ENCODE assay signal across 19 cellular contexts in the genomic region with DNA sequence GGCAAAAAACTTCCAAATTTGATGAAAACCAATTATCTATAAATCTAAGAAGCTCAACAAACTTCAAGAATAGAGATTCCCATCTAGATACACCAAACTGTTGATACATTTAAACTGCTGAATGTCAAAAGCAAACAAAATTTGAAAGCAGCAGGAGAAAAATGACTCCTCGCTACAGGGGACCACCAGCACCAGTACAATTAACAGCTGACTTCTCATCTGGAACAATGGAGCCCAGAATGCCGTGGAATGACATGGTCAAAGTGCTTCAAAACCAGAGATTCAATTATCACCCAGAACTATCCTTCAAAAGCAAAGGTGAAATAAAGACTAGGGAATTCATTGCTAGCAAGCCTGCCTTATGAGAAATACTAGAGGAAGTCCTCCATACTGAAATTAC. TPM values are rescaled to one million over a fixed set of nuclear protein-coding genes. Genes with fewer than 3 reads are reported as not detected.
DNase-seq lines count a peak whose midpoint lies in the region; ATAC-seq, FAIRE-seq and TF ChIP-seq lines count a peak whose summit lies in the region.
"Had no signal": no experiment of that assay in that cellular context is flagged by ENCODE, and none has a peak within 500 bp of the region (broad histone marks: within the 10 kb centered on the region; RNA-seq: fewer than 3 reads in every experiment).

No MANE protein-coding gene starts in this region.

- CTCF ChIA-PET in K562 (lab: Yijun Ruan, JAX; ENCODE audit: low intra/inter-chr PET ratio): interaction anchor here (0.7 kb wide), 1 partner anchor 754 kb away, joined by 3 read pairs; no protein-coding TSS in a partner anchor

- no peak for TF ChIP-seq EP300 in K562 (IDR thresholded peaks at IDR 0.05; ENCODE audit: low read length)

- H3K27me3 ChIP-seq in left ventricle myocardium inferior (ENCODE audit: low read depth): no peaks in the 10 kb centered on the region
- no peaks in the 10 kb centered on the region for H3K27me3 ChIP-seq in K562 (ENCODE audit: control insufficient read depth in 2 of 2, insufficient read depth in 2 of 2, low read length in 2 of 2)
- H3K27me3 ChIP-seq: dorsolateral prefrontal cortex, vagina had no signal

- H3K27ac ChIP-seq in left ventricle myocardium inferior (replicated peaks) (peak overlapping the region; percentile 38), K562 (ENCODE audit: extremely low read depth, low read depth, low read length) (no peak overlapping the region)
- H3K27ac ChIP-seq: KMS-11, RWPE1, thoracic aorta, vagina had no signal

- TF ChIP-seq POLR2A in K562 (conservative IDR thresholded peaks at IDR 0.05): no peak

- H3K9me3 ChIP-seq in left ventricle myocardium inferior (replicated peaks): no peaks in the 10 kb centered on the region
- no peaks in the 10 kb centered on the region for H3K9me3 ChIP-seq in T-helper 17 cell (ENCODE audit: control insufficient read depth, low read length, poor library complexity, severe bottlenecking)
- H3K9me3 ChIP-seq in K562 (replicated peaks; ENCODE audit: control insufficient read depth, insufficient read depth, low read depth, low read length): peaks cover 4% of the 10 kb centered on the region; the same call in 1 of the 2 replicates
- H3K9me3 ChIP-seq: thoracic aorta, vagina had no signal

- no peaks in the 10 kb centered on the region for H3K9me1 ChIP-seq in K562 (ENCODE audit: control insufficient read depth, insufficient read depth, low read length)

- H3K27ac Mint-ChIP-seq in T-helper 17 cell: peak overlapping the region; percentile 98
- H3K27ac Mint-ChIP-seq in stimulated activated effector memory CD8-positive, alpha-beta T cell treated with anti-CD3 and anti-CD28 coated beads, Interleukin-12 subunit alpha, Interleukin-12 subunit beta, amount 100 ng/mL, for 72 hours: peak overlapping the region; percentile 90
- H3K27ac Mint-ChIP-seq: H9, nephron had no signal

- TF ChIP-seq RAD21 in K562 (CRISPR knock-in tag; conservative IDR thresholded peaks at IDR 0.05 in 1 of 2, IDR thresholded peaks at IDR 0.05 in 1 of 2): peak in 1 of 2 experiments; percentile 37; a peak in 1 of 4 replicates

- H3K36me3 Mint-ChIP-seq in T-helper 17 cell (ENCODE audit: low read depth): no peaks in the 10 kb centered on the region
- H3K36me3 Mint-ChIP-seq in stimulated activated effector memory CD8-positive, alpha-beta T cell treated with anti-CD3 and anti-CD28 coated beads, Interleukin-12 subunit alpha, Interleukin-12 subunit beta, amount 100 ng/mL, for 72 hours: peaks cover 100% of the 10 kb centered on the region

- H3K4me3 ChIP-seq in left ventricle myocardium inferior (no peak overlapping the region), K562 (no peak overlapping the region)
- H3K4me3 ChIP-seq: dorsolateral prefrontal cortex, thoracic aorta, vagina had no signal

- WGBS in K562 (ENCODE audit: insufficient coverage, low coverage, missing lambda C conversion rate): 100% methylated on average over 2 of the region's 2 CpGs

- FAIRE-seq in K562 (lab: Jason Lieb, UNC): no peak

- no peak for TF ChIP-seq CTCF in left ventricle myocardium inferior (IDR thresholded peaks at IDR 0.05; ENCODE audit: borderline replicate concordance)
- no peak for TF ChIP-seq CTCF in K562 (IDR thresholded peaks at IDR 0.05 in 2 of 3, conservative IDR thresholded peaks at IDR 0.05 in 1 of 3; ENCODE audit: insufficient read depth in 2 of 3, low read depth in 1 of 3, low read length in 3 of 3)

- peaks cover 57% of the 10 kb centered on the region for H3K4me1 ChIP-seq in left ventricle myocardium inferior
- no peaks in the 10 kb centered on the region for H3K4me1 ChIP-seq in K562 (replicated peaks in 1 of 2; ENCODE audit: control insufficient read depth in 2 of 2, insufficient read depth in 2 of 2, low read length in 2 of 2)
- H3K4me1 ChIP-seq: vagina had no signal

- intact Hi-C loops in left ventricle myocardium inferior (cut with micrococcal nuclease): no loop called here
- intact Hi-C loops in left cardiac atrium (cut with DNase I): loop anchor here (5.0 to 10.0 kb wide), 2 partner anchors 157 to 425 kb away; no protein-coding TSS in a partner anchor
- intact Hi-C loops in K562 (cut with micrococcal nuclease): no loop called here

- DNase-seq in left ventricle myocardium inferior: no peak
- no peak for DNase-seq in left cardiac atrium
- DNase-seq in T-helper 17 cell: no peak
- peak in 2 of 4 experiments; percentile 22 to 34 for DNase-seq in K562 (ENCODE audit: extremely low read depth in 1 of 4, low spot score in 3 of 4)
- no peak for DNase-seq in stimulated activated effector memory CD8-positive, alpha-beta T cell treated with anti-CD3 and anti-CD28 coated beads, Interleukin-12 subunit alpha, Interleukin-12 subunit beta, amount 100 ng/mL, for 72 hours (ENCODE audit: low spot score in 2 of 2)
- DNase-seq: DMS79, dorsolateral prefrontal cortex, H9, left colon, MV-4-11, NCI-H1694 treated with DMSO at 0.1 percent for 48 hours, NCI-H69 had no signal

- no peak overlapping the region for H3K4me2 ChIP-seq in K562 (ENCODE audit: insufficient read depth, low read length)
- H3K4me2 ChIP-seq: KMS-11 had no signal

- H4K20me1 ChIP-seq in K562 (replicated peaks; ENCODE audit: control insufficient read depth, insufficient read depth, low read length): no peaks in the 10 kb centered on the region; the same call in 1 of the 2 replicates

- no peaks in the 10 kb centered on the region for H3K9me3 Mint-ChIP-seq in stimulated activated effector memory CD8-positive, alpha-beta T cell treated with anti-CD3 and anti-CD28 coated beads, Interleukin-12 subunit alpha, Interleukin-12 subunit beta, amount 100 ng/mL, for 72 hours

- no peak overlapping the region for H2AFZ ChIP-seq in K562 (ENCODE audit: low read depth, low read length)

- peaks cover 52% of the 10 kb centered on the region for H3K36me3 ChIP-seq in left ventricle myocardium inferior
- peaks cover 60% of the 10 kb centered on the region for H3K36me3 ChIP-seq in K562 (ENCODE audit: control insufficient read depth, insufficient read depth, low read length)

- H3K4me3 Mint-ChIP-seq in T-helper 17 cell: peak overlapping the region; percentile 73
- no peak overlapping the region for H3K4me3 Mint-ChIP-seq in stimulated activated effector memory CD8-positive, alpha-beta T cell treated with anti-CD3 and anti-CD28 coated beads, Interleukin-12 subunit alpha, Interleukin-12 subunit beta, amount 100 ng/mL, for 72 hours
- H3K4me3 Mint-ChIP-seq: H9, nephron had no signal

- H3K9ac ChIP-seq in K562 (ENCODE audit: insufficient read depth in 1 of 2, low read depth in 2 of 2, low read length in 2 of 2): no peak overlapping the region
- H3K9ac ChIP-seq: KMS-11 had no signal

- H3K27me3 Mint-ChIP-seq in T-helper 17 cell: no peaks in the 10 kb centered on the region

- ATAC-seq in left cardiac atrium (no peak), T-helper 17 cell (no peak), K562 (no peak), HG02798 (IDR thresholded peaks at IDR 0.05; ENCODE audit: poor library complexity, unreplicated experiment) (no peak), HG02973 (IDR thresholded peaks at IDR 0.05; ENCODE audit: unreplicated experiment) (no peak)
- no peak for ATAC-seq in stimulated activated effector memory CD8-positive, alpha-beta T cell treated with anti-CD3 and anti-CD28 coated beads, Interleukin-12 subunit alpha, Interleukin-12 subunit beta, amount 100 ng/mL, for 72 hours
- ATAC-seq: left colon had no signal

- no TSS peak for BruUV-seq in K562 (replicated peaks; lab: Mats Ljungman, UMichigan)

- H3K79me2 ChIP-seq in K562 (ENCODE audit: control insufficient read depth, insufficient read depth, low read length): peaks cover 7% of the 10 kb centered on the region; the same call in 2 of the 3 replicates

- H3K4me1 Mint-ChIP-seq in T-helper 17 cell: peaks cover 14% of the 10 kb centered on the region
- H3K4me1 Mint-ChIP-seq in stimulated activated effector memory CD8-positive, alpha-beta T cell treated with anti-CD3 and anti-CD28 coated beads, Interleukin-12 subunit alpha, Interleukin-12 subunit beta, amount 100 ng/mL, for 72 hours: peaks cover 37% of the 10 kb centered on the region

- POLR2A ChIA-PET in K562 (lab: Yijun Ruan, JAX): interaction anchor here (0.6 to 3.7 kb wide), 5 partner anchors 9 to 19 kb away, joined by 3 to 23 read pairs (median 4); partner anchors contain the start of gene SRSF7

- in situ Hi-C loops in K562 (cut with MboI): loop anchor here (10.0 to 25.0 kb wide), 2 partner anchors 435 to 752 kb away; no protein-coding TSS in a partner anchor

RNA-seq across cellular contexts. Expression of gene SRSF7, which starts 11.6 kb away (rescaled TPM):
- 50.5 TPM for total RNA-seq in left ventricle myocardium inferior
- 10 to 100 TPM; 57.6 to 85.8 TPM for total RNA-seq in left cardiac atrium
- 100 to 1,000 TPM; 558 to 772 TPM for total RNA-seq in T-helper 17 cell
- 208 and 463 TPM in 2 replicates for total RNA-seq in K562 (2011; cell fraction: chromatin; rRNA removed; ENCODE audit: low replicate concordance)
- total RNA-seq in K562 (2011; cell fraction: nucleolus; rRNA removed): 149 and 153 TPM in 2 replicates
- total RNA-seq in K562 (2011; cell fraction: nucleoplasm; rRNA removed): 214 TPM in 2 replicates
- total RNA-seq in K562 (2014; rRNA removed): 219 and 241 TPM in 2 replicates
- total RNA-seq in K562 (2014; rRNA removed; fragmentation: Illumina TruSeq; extraction: Trizol): 336 and 371 TPM in 2 replicates
- 393 and 420 TPM in 2 replicates for total RNA-seq in K562 (2015; rRNA removed; fragmentation: Illumina TruSeq; extraction: Trizol)
- total RNA-seq in K562 (2021): 293 and 315 TPM in 2 replicates
- 519 and 726 TPM in 2 replicates for polyA plus RNA-seq in K562 (2011; rRNA removed)
- polyA plus RNA-seq in K562 (2011; cell fraction: cytosol; rRNA removed): 154 and 268 TPM in 2 replicates
- polyA plus RNA-seq in K562 (2011; cell fraction: nucleus; rRNA removed): 495 and 660 TPM in 2 replicates
- 248 and 386 TPM in 2 replicates for polyA plus RNA-seq in K562 (2012)
- 316 and 323 TPM in 2 replicates for polyA plus RNA-seq in K562 (2014; fragmentation: Illumina TruSeq; extraction: Trizol)
- polyA plus RNA-seq in K562 (2014; fragmentation: Nextera tagmentation; extraction: Ambion mirVana): 100 to 1,000 TPM; 696 to 706 TPM
- 375 and 380 TPM in 2 replicates for polyA plus RNA-seq in K562 (2014; rRNA removed)
- polyA minus RNA-seq in K562 (2011; rRNA and poly(A)+ RNA removed): 547 and 760 TPM in 2 replicates
- 130 and 176 TPM in 2 replicates for polyA minus RNA-seq in K562 (2011; cell fraction: cytosol; rRNA and poly(A)+ RNA removed)
- polyA minus RNA-seq in K562 (2011; cell fraction: nucleus; rRNA and poly(A)+ RNA removed): 174 and 299 TPM in 2 replicates

RNA-seq across cellular contexts. Expression of gene GEMIN6, which starts 38.5 kb away (rescaled TPM):
- total RNA-seq in left ventricle myocardium inferior (7.3 TPM), left cardiac atrium (1 to 10 TPM; 7.3 to 8.4 TPM), T-helper 17 cell (1 to 10 TPM; 3.2 to 4.3 TPM), K562 (2014; rRNA removed) (12.3 and 18.3 TPM in 2 replicates), K562 (2014; rRNA removed; fragmentation: Illumina TruSeq; extraction: Trizol) (31.6 and 32.4 TPM in 2 replicates), K562 (2015; rRNA removed; fragmentation: Illumina TruSeq; extraction: Trizol) (20.3 and 21.8 TPM in 2 replicates), K562 (2021) (15.9 and 19.3 TPM in 2 replicates)
- 5.5 and 7.4 TPM in 2 replicates for total RNA-seq in K562 (2011; cell fraction: chromatin; rRNA removed; ENCODE audit: low replicate concordance)
- 3.2 TPM in 2 replicates for total RNA-seq in K562 (2011; cell fraction: nucleolus; rRNA removed)
- 4.1 and 8.1 TPM in 2 replicates for total RNA-seq in K562 (2011; cell fraction: nucleoplasm; rRNA removed)
- polyA plus RNA-seq in K562 (2011; rRNA removed) (18.0 and 28.4 TPM in 2 replicates), K562 (2014; fragmentation: Illumina TruSeq; extraction: Trizol) (12.0 and 12.5 TPM in 2 replicates), K562 (2014; fragmentation: Nextera tagmentation; extraction: Ambion mirVana) (10 to 100 TPM; 48.5 to 58.6 TPM), K562 (2014; rRNA removed) (14.5 and 17.4 TPM in 2 replicates)
- 6.1 and 10.2 TPM in 2 replicates for polyA plus RNA-seq in K562 (2011; cell fraction: cytosol; rRNA removed)
- 3.8 and 6.4 TPM in 2 replicates for polyA plus RNA-seq in K562 (2011; cell fraction: nucleus; rRNA removed)
- 6.1 and 13.3 TPM in 2 replicates for polyA plus RNA-seq in K562 (2012)
- 9.7 and 11.4 TPM in 2 replicates for polyA minus RNA-seq in K562 (2011; rRNA and poly(A)+ RNA removed)
- polyA minus RNA-seq in K562 (2011; cell fraction: cytosol; rRNA and poly(A)+ RNA removed): 4.4 and 6.8 TPM in 2 replicates
- 0.81 and 2.4 TPM in 2 replicates for polyA minus RNA-seq in K562 (2011; cell fraction: nucleus; rRNA and poly(A)+ RNA removed)

Comparison
In these comparisons a context has a peak if more than half of its experiments do, and no peak if none do; other contexts are left out.
1. intact Hi-C loops: an anchor here in left cardiac atrium (5.0 to 10.0 kb wide); none called in left ventricle myocardium inferior and K562.